In genomic region chr12:108868781-108869180, GRCh38 we compare ENCODE assay signal across 1 cellular context.
TF ChIP-seq lines count a peak whose summit lies in the region.

No MANE protein-coding gene starts in this region.

TF ChIP-seq in GM12878, 131 proteins besides CTCF, POLR2A, EP300 and RAD21:
- TF ChIP-seq TCF7 (IDR thresholded peaks at IDR 0.05; ENCODE audit: borderline replicate concordance) (no peak), IRF3 (IDR thresholded peaks at IDR 0.05) (no peak), RAD51 (IDR thresholded peaks at IDR 0.05) (peak; percentile 49; the same call in 1 of the 2 replicates)
TF ChIP-seq in GM12878: peak in this region for 1.
